ENCODE assay signal across 9 cellular contexts in the genomic region with DNA sequence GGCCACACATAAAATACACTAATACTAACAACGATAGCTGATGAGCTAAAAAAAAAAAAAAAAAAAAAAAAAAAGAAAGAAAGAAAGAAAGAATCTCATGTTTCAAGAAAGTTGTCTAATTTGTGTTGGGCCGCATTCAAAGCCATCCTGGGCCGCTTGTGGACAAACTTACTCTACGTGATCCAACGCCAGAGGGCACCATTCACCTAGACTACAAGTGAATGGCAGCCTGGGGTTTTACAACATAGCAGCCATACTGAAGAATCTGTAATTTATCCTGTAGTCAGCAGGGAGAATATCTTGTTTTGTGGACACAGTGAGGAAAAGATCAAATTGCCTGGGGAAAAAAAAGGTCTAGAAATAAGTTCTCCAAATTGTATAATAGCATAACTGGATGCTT. TPM values are rescaled to one million over a fixed set of nuclear protein-coding genes. Genes with fewer than 3 reads are reported as not detected.
DNase-seq lines count a peak whose midpoint lies in the region; TF ChIP-seq lines count a peak whose summit lies in the region.
"Had no signal": no experiment of that assay in that cellular context is flagged by ENCODE, and none has a peak within 500 bp of the region (broad histone marks: within the 10 kb centered on the region; RNA-seq: fewer than 3 reads in every experiment).

No MANE protein-coding gene starts in this region.

- in situ Hi-C loops in astrocyte of the cerebellum (cut with HindIII; ENCODE audit: low sequenced_read_pairs): no loop called here

- H3K9me3 ChIP-seq in SJCRH30 (replicated peaks): peaks cover 10% of the 10 kb centered on the region; the same call in 1 of the 2 replicates

- no peaks in the 10 kb centered on the region for H3K4me1 ChIP-seq in SJCRH30
- H3K4me1 ChIP-seq: BLaER1 treated with 17β-estradiol and CSF1 and Interleukin-3, amounts not matched to agents 10 nM and 100 nM had no signal

- H3K27ac ChIP-seq in SJCRH30: no peak overlapping the region
- H3K27ac ChIP-seq: BLaER1 treated with 17β-estradiol and CSF1 and Interleukin-3, amounts not matched to agents 10 nM and 100 nM had no signal

- TF ChIP-seq CTCF in astrocyte of the cerebellum (IDR thresholded peaks at IDR 0.05; ENCODE audit: low read depth, low read length, missing control alignments): peak; percentile 61

- H3K36me3 ChIP-seq in SJCRH30: no peaks in the 10 kb centered on the region
- H3K36me3 ChIP-seq: BLaER1 treated with 17β-estradiol and CSF1 and Interleukin-3, amounts not matched to agents 10 nM and 100 nM had no signal

- DNase-seq in NCI-H524 (lab: John Stamatoyannopoulos, UW): peak; percentile 5 to 59
- no peak for DNase-seq in NCI-H524 treated with DMSO at 0.1 percent for 48 hours (lab: John Stamatoyannopoulos, UW)
- DNase-seq in HT-29 (ENCODE audit: low spot score): peak; percentile 79
- peak; percentile 63 to 77 for DNase-seq in SJCRH30
- peak; percentile 66 for DNase-seq in astrocyte of the cerebellum (ENCODE audit: low read depth)
- peak; percentile 75 for DNase-seq in iPS-NIHi7 (ENCODE audit: extremely low spot score)
- peak; percentile 33 to 49 for DNase-seq in stimulated activated CD4-positive, alpha-beta T cell treated with anti-CD3 and anti-CD28 coated beads, Interleukin-2, amount 100 ng/mL, for 48 hours
- DNase-seq in Kasumi-1 (lab: John Stamatoyannopoulos, UW): no peak

- H3K27me3 ChIP-seq in SJCRH30: no peaks in the 10 kb centered on the region
- H3K27me3 ChIP-seq: BLaER1 treated with 17β-estradiol and CSF1 and Interleukin-3, amounts not matched to agents 10 nM and 100 nM had no signal

- no peak overlapping the region for H3K4me3 ChIP-seq in SJCRH30
- no peak overlapping the region for H3K4me3 ChIP-seq in astrocyte of the cerebellum (ENCODE audit: low read depth, low read length)
- H3K4me3 ChIP-seq: BLaER1 treated with 17β-estradiol and CSF1 and Interleukin-3, amounts not matched to agents 10 nM and 100 nM had no signal

RNA-seq across cellular contexts. Expression of gene CYP2J2, which starts 47.0 kb away (rescaled TPM):
- not detected in 2 replicates for total RNA-seq in HT-29 (2014; rRNA removed; shearing (Covaris generic))
- 1.9 and 2.6 TPM in 2 replicates for total RNA-seq in SJCRH30 (2014; rRNA removed; shearing (Covaris generic))

Comparison
In these comparisons a context has a peak if more than half of its experiments do, and no peak if none do; other contexts are left out.
1. DNase-seq: peak in NCI-H524 (2 of 2), HT-29 (single experiment), SJCRH30 (2 of 2), astrocyte of the cerebellum (single experiment), iPS-NIHi7 (single experiment) and stimulated activated CD4-positive, alpha-beta T cell treated with anti-CD3 and anti-CD28 coated beads, Interleukin-2, amount 100 ng/mL, for 48 hours (2 of 2); none in NCI-H524 treated with DMSO at 0.1 percent for 48 hours (single experiment) and Kasumi-1 (0 of 2).